8 cellular contexts compared by ENCODE assay signal in genomic region chr7:39733881-39734571, GRCh38.
DNase-seq lines count a peak whose midpoint lies in the region; TF ChIP-seq lines count a peak whose summit lies in the region.

No MANE protein-coding gene starts in this region.

- H3K4me3 Mint-ChIP-seq in MCF 10A (ENCODE audit: unreplicated experiment) = peak overlapping the region; percentile 88

- intact Hi-C loops in MCF 10A (cut with micrococcal nuclease) (loop anchor here (5.0 kb wide), 1 partner anchor 112 kb away; the partner anchor contains the start of gene RALA), transverse colon (cut with DNase I; ENCODE audit: low total_unique reads) (no loop called here)

- H3K9me3 ChIP-seq in liver (ENCODE audit: control insufficient read depth in 4 of 4, low read length in 3 of 4) (no peaks in the 10 kb centered on the region), transverse colon (no peaks in the 10 kb centered on the region)

- no peaks in the 10 kb centered on the region for H3K27me3 Mint-ChIP-seq in MCF 10A (ENCODE audit: insufficient read depth, unreplicated experiment)

- CTCF ChIA-PET in MCF 10A (lab: Yijun Ruan, JAX) = interaction anchor here (0.9 to 5.4 kb wide), 6 partner anchors 8 to 154 kb away, joined by 4 to 43 read pairs (median 6); no protein-coding TSS in a partner anchor

- H3K4me3 ChIP-seq in liver (ENCODE audit: low read depth in 1 of 3, low read length in 3 of 3) (peak overlapping the region; percentile 62 to 76 (median 74)), transverse colon (peak overlapping the region; percentile 27 to 63 (median 46))

- no peak for TF ChIP-seq EP300 in transverse colon (IDR thresholded peaks at IDR 0.05; ENCODE audit: low read depth)

- DNase-seq in stimulated activated CD8-positive, alpha-beta memory T cell treated with anti-CD3 and anti-CD28 coated beads, Interleukin-7, amount 100 ng/mL, for 4 hours (ENCODE audit: low read depth in 2 of 2) = peak; percentile 7 to 10
- DNase-seq in stimulated activated CD8-positive, alpha-beta memory T cell treated with anti-CD3 and anti-CD28 coated beads, Interleukin-4, amount 100 ng/mL, for 48 hours = no peak
- peak; percentile 37 for DNase-seq in NCI-H82 (lab: John Stamatoyannopoulos, UW)
- DNase-seq in MCF 10A (ENCODE audit: unreplicated experiment) = peak; percentile 38
- no peak for DNase-seq in transverse colon
- no peak for DNase-seq in activated gamma-delta T cell treated with Interleukin-2 at 50 U/mL for 16 hours
- DNase-seq in GM20000 (ENCODE audit: low spot score) = no peak

- 43% methylated on average over 8 of the region's 8 CpGs for WGBS in liver
- WGBS in transverse colon (ENCODE audit: low coverage in 1 of 2), 2 donors = 10 to 21% methylated on average over 8 of the region's 8 CpGs

- no peaks in the 10 kb centered on the region for H3K36me3 ChIP-seq in liver (ENCODE audit: control insufficient read depth in 4 of 4, insufficient read depth in 3 of 4, low read depth in 1 of 4, low read length in 3 of 4)
- no peaks in the 10 kb centered on the region for H3K36me3 ChIP-seq in transverse colon

- TF ChIP-seq CTCF in MCF 10A (IDR thresholded peaks at IDR 0.05; ENCODE audit: unreplicated experiment) = no peak
- TF ChIP-seq CTCF in liver (IDR thresholded peaks at IDR 0.05; ENCODE audit: low read depth, low read length, missing input control) = no peak
- TF ChIP-seq CTCF in transverse colon (IDR thresholded peaks at IDR 0.05) = no peak
- no peak for TF ChIP-seq CTCF in GM20000 (IDR thresholded peaks at IDR 0.05; ENCODE audit: extremely low read depth, missing control alignments)

- peaks cover 18% of the 10 kb centered on the region for H3K4me1 Mint-ChIP-seq in MCF 10A (ENCODE audit: insufficient read depth, unreplicated experiment)

- peak overlapping the region in 1 of 2 donors; percentile 2 for H3K9ac ChIP-seq in liver (ENCODE audit: low read depth in 1 of 2, low read length in 2 of 2)

- in situ Hi-C loops in transverse colon (cut with MboI; ENCODE audit: low pct_ligation_motif_present in 1 of 4, low pct_unique_long_range_greater_than_20kb in 1 of 4, low sequenced_read_pairs in 3 of 4) = loop anchor here in 1 of 4 donors (10.0 kb wide), 1 partner anchor 149 kb away; no protein-coding TSS in a partner anchor

- no peaks in the 10 kb centered on the region for H3K27me3 ChIP-seq in liver (ENCODE audit: control insufficient read depth in 4 of 4, insufficient read depth in 4 of 4, low read length in 3 of 4)
- no peaks in the 10 kb centered on the region for H3K27me3 ChIP-seq in transverse colon

- POLR2A ChIA-PET in MCF 10A (lab: Yijun Ruan, JAX) = interaction anchor here (1.2 to 2.7 kb wide), 8 partner anchors 8 to 167 kb away, joined by 3 to 31 read pairs (median 5); partner anchors contain the start of genes RALA and YAE1

- no peaks in the 10 kb centered on the region for H3K9me3 Mint-ChIP-seq in MCF 10A (ENCODE audit: unreplicated experiment)

- no peaks in the 10 kb centered on the region for H3K36me3 Mint-ChIP-seq in MCF 10A (ENCODE audit: insufficient read depth, unreplicated experiment)

- no peak for TF ChIP-seq POLR2A in transverse colon (IDR thresholded peaks at IDR 0.05)

- no peak for TF ChIP-seq RAD21 in liver (IDR thresholded peaks at IDR 0.05)

- H3K4me1 ChIP-seq in liver (ENCODE audit: control insufficient read depth in 4 of 4, insufficient read depth in 4 of 4, low read length in 3 of 4) (peaks cover 3 to 19% (median 11%) of the 10 kb centered on the region in 4 donors), transverse colon (peaks cover 8 to 29% (median 15%) of the 10 kb centered on the region in 4 donors)

- peak overlapping the region; percentile 96 for H3K27ac Mint-ChIP-seq in MCF 10A (ENCODE audit: low read depth, unreplicated experiment)

- H3K27ac ChIP-seq in liver (ENCODE audit: low read depth in 1 of 2, low read length in 2 of 2) = peak overlapping the region in 1 of 2 donors; percentile 22
- H3K27ac ChIP-seq in transverse colon = peak overlapping the region; percentile 71 to 84 (median 76)

- TSS peak; percentile 74 for BruUV-seq in MCF 10A (replicated peaks; lab: Mats Ljungman, UMichigan)

TF ChIP-seq in liver, 16 proteins besides CTCF, POLR2A, EP300 and RAD21:
- TF ChIP-seq HNF4A (conservative IDR thresholded peaks at IDR 0.05) (no peak), MAX (IDR thresholded peaks at IDR 0.05) (no peak), YY1 (IDR thresholded peaks at IDR 0.05) (no peak), TAF1 (conservative IDR thresholded peaks at IDR 0.05) (no peak), FOXA2 (IDR thresholded peaks at IDR 0.05) (no peak), REST (IDR thresholded peaks at IDR 0.05) (no peak), JUND (IDR thresholded peaks at IDR 0.05) (no peak), GABPA (IDR thresholded peaks at IDR 0.05 in 1 of 2, conservative IDR thresholded peaks at IDR 0.05 in 1 of 2) (no peak), RXRA (IDR thresholded peaks at IDR 0.05) (no peak), SP1 (IDR thresholded peaks at IDR 0.05) (no peak), ZBTB33 (IDR thresholded peaks at IDR 0.05) (no peak), NR2F2 (IDR thresholded peaks at IDR 0.05) (no peak), ATF3 (IDR thresholded peaks at IDR 0.05) (no peak), FOXA1 (IDR thresholded peaks at IDR 0.05) (no peak), EGR1 (IDR thresholded peaks at IDR 0.05; ENCODE audit: low read depth in 2 of 2) (no peak)

Comparison
In these comparisons a context has a peak if more than half of its experiments do, and no peak if none do; other contexts are left out.
1. DNase-seq: peak in stimulated activated CD8-positive, alpha-beta memory T cell treated with anti-CD3 and anti-CD28 coated beads, Interleukin-7, amount 100 ng/mL, for 4 hours (2 of 2), NCI-H82 (single experiment) and MCF 10A (single experiment); none in stimulated activated CD8-positive, alpha-beta memory T cell treated with anti-CD3 and anti-CD28 coated beads, Interleukin-4, amount 100 ng/mL, for 48 hours (single experiment), transverse colon (single experiment), activated gamma-delta T cell treated with Interleukin-2 at 50 U/mL for 16 hours (single experiment) and GM20000 (single experiment).